In genomic region chr17:3030096-3030495, GRCh38 we compare ENCODE assay signal across 13 cellular contexts. TPM values are rescaled to one million over a fixed set of nuclear protein-coding genes. Genes with fewer than 3 reads are reported as not detected.
DNase-seq lines count a peak whose midpoint lies in the region; ATAC-seq and TF ChIP-seq lines count a peak whose summit lies in the region.
"Had no signal": no experiment of that assay in that cellular context is flagged by ENCODE, and none has a peak within 500 bp of the region (broad histone marks: within the 10 kb centered on the region; RNA-seq: fewer than 3 reads in every experiment).

No MANE protein-coding gene starts in this region.

- no peaks in the 10 kb centered on the region for H3K79me2 ChIP-seq in GM23248 (ENCODE audit: insufficient read depth)

- DNase-seq in GM23248 (peak; percentile 83), Peyer's patch (peak in 2 of 3 donors; percentile 14 to 21), esophagus squamous epithelium (lab: John Stamatoyannopoulos, UW) (no peak), gastrocnemius medialis (no peak), NCI-H1930 (lab: John Stamatoyannopoulos, UW) (no peak), tibial nerve (ENCODE audit: low spot score in 2 of 2) (no peak), superior temporal gyrus (ENCODE audit: extremely low spot score) (no peak)
- DNase-seq: activated CD4-positive, alpha-beta T cell treated with anti-CD3 and anti-CD28 coated beads, Interleukin-2, amount 10 ng/mL, durations not matched to agents 7 days and 5 days; stimulated activated CD4-positive, alpha-beta T cell treated with anti-CD3 and anti-CD28 coated beads, Interleukin-2, amount 100 ng/mL, for 48 hours had no signal

- intact Hi-C loops in esophagus squamous epithelium (cut with DNase I) (no loop called here), gastrocnemius medialis (cut with DNase I; ENCODE audit: low total_unique reads) (no loop called here)

- no peaks in the 10 kb centered on the region for H3K27me3 ChIP-seq in GM23248 (replicated peaks; ENCODE audit: insufficient read depth)
- no peaks in the 10 kb centered on the region for H3K27me3 ChIP-seq in Peyer's patch
- H3K27me3 ChIP-seq in esophagus squamous epithelium, result no peaks in the 10 kb centered on the region
- no peaks in the 10 kb centered on the region for H3K27me3 ChIP-seq in gastrocnemius medialis
- no peaks in the 10 kb centered on the region for H3K27me3 ChIP-seq in tibial nerve
- H3K27me3 ChIP-seq: dorsolateral prefrontal cortex had no signal

- H3K27ac ChIP-seq in GM23248 (no peak overlapping the region), Peyer's patch (no peak overlapping the region), esophagus squamous epithelium (peak overlapping the region; percentile 35 to 77 (median 58)), gastrocnemius medialis (peak overlapping the region in 3 of 4 donors; percentile 62 to 70 (median 66)), tibial nerve (no peak overlapping the region)
- H3K27ac ChIP-seq: dorsolateral prefrontal cortex, SK-N-MC had no signal

- TF ChIP-seq CTCF in Peyer's patch (IDR thresholded peaks at IDR 0.05), result no peak
- TF ChIP-seq CTCF in esophagus squamous epithelium (IDR thresholded peaks at IDR 0.05), result no peak
- TF ChIP-seq CTCF in gastrocnemius medialis (IDR thresholded peaks at IDR 0.05 in 4 of 5, conservative IDR thresholded peaks at IDR 0.05 in 1 of 5), result no peak
- no peak for TF ChIP-seq CTCF in tibial nerve (IDR thresholded peaks at IDR 0.05)

- no peak for TF ChIP-seq EP300 in tibial nerve (IDR thresholded peaks at IDR 0.05)

- H3K9ac ChIP-seq in GM23248, result no peak overlapping the region

- H3K36me3 ChIP-seq in GM23248 (ENCODE audit: low read depth) (no peaks in the 10 kb centered on the region), Peyer's patch (peaks cover 0 to 26% (median 0%) of the 10 kb centered on the region in 3 donors), esophagus squamous epithelium (peaks cover 0 to 38% (median 0%) of the 10 kb centered on the region in 3 donors), gastrocnemius medialis (no peaks in the 10 kb centered on the region), tibial nerve (peaks cover 0 to 10% (median 0%) of the 10 kb centered on the region in 3 donors)

- no peaks in the 10 kb centered on the region for H3K9me2 ChIP-seq in GM23248 (ENCODE audit: insufficient read depth)

- H3K4me1 ChIP-seq in GM23248 (ENCODE audit: insufficient read depth) (no peaks in the 10 kb centered on the region), Peyer's patch (no peaks in the 10 kb centered on the region), esophagus squamous epithelium (peaks cover 0 to 21% (median 7%) of the 10 kb centered on the region in 3 donors), gastrocnemius medialis (peaks cover 0 to 5% of the 10 kb centered on the region in 2 donors), tibial nerve (no peaks in the 10 kb centered on the region)

- H2AFZ ChIP-seq in GM23248, result 0 out of 2 replicates have a peak overlapping the region, but pooled peaks have one; percentile 38

- H4K20me1 ChIP-seq in GM23248 (ENCODE audit: insufficient read depth), result no peaks in the 10 kb centered on the region

- no peaks in the 10 kb centered on the region for H3K9me3 ChIP-seq in GM23248 (ENCODE audit: low read depth)
- H3K9me3 ChIP-seq in Peyer's patch, result no peaks in the 10 kb centered on the region
- H3K9me3 ChIP-seq in esophagus squamous epithelium, result no peaks in the 10 kb centered on the region
- no peaks in the 10 kb centered on the region for H3K9me3 ChIP-seq in gastrocnemius medialis
- H3K9me3 ChIP-seq in tibial nerve, result no peaks in the 10 kb centered on the region

- in situ Hi-C loops in GM23248 (cut with MboI) (loop anchor here (25.0 kb wide), 1 partner anchor 607 kb away; the partner anchor contains the start of genes CTNS and SHPK), gastrocnemius medialis (cut with MboI; ENCODE audit: low sequenced_read_pairs in 4 of 4) (no loop called here)

- TF ChIP-seq POLR2A in Peyer's patch (IDR thresholded peaks at IDR 0.05), result no peak
- TF ChIP-seq POLR2A in esophagus squamous epithelium (IDR thresholded peaks at IDR 0.05), result no peak
- no peak for TF ChIP-seq POLR2A in gastrocnemius medialis (IDR thresholded peaks at IDR 0.05)
- no peak for TF ChIP-seq POLR2A in tibial nerve (IDR thresholded peaks at IDR 0.05)

- H3K4me3 ChIP-seq in GM23248 (no peak overlapping the region), Peyer's patch (no peak overlapping the region), esophagus squamous epithelium (no peak overlapping the region), gastrocnemius medialis (no peak overlapping the region), tibial nerve (no peak overlapping the region)
- H3K4me3 ChIP-seq: dorsolateral prefrontal cortex, SK-N-MC had no signal

- 37 to 39% methylated on average over 7 of the region's 7 CpGs for WGBS in GM23248 (ENCODE audit: low coverage in 1 of 2, low lambda C conversion rate in 2 of 2, missing lambda C conversion rate in 2 of 2), 2 experiments
- WGBS in esophagus squamous epithelium, 2 donors, result 22 to 38% methylated on average over 7 of the region's 7 CpGs
- WGBS in tibial nerve, 2 donors, result 52 to 58% methylated on average over 7 of the region's 7 CpGs

- ATAC-seq in gastrocnemius medialis (peak in 1 of 2 donors; percentile 52), HG03280 (IDR thresholded peaks at IDR 0.05; ENCODE audit: unreplicated experiment) (no peak)
- ATAC-seq: natural killer cell treated with Interleukin-12 subunit alpha and Interleukin-12 subunit beta and Interleukin-15 and Interleukin-18, amount 100 ng/mL, for 72 hours had no signal

- peak overlapping the region; percentile 16 for H3K4me2 ChIP-seq in GM23248 (ENCODE audit: unreplicated experiment)

- H3F3A ChIP-seq in GM23248 (ENCODE audit: insufficient read depth), result no peaks in the 10 kb centered on the region

RNA-seq across cellular contexts. Expression of gene OR1D5, which starts 33.3 kb away (rescaled TPM):
- total RNA-seq in GM23248 (2014; rRNA removed; shearing (Covaris generic)), result not detected in 2 replicates
- polyA plus RNA-seq in GM23248 (2016; fragmentation: Nextera tagmentation; extraction: Ambion mirVana), result not detected in 2 replicates
- total RNA-seq in Peyer's patch (not detected), esophagus squamous epithelium (not detected), gastrocnemius medialis (not detected), tibial nerve (not detected)
- total RNA-seq: activated CD4-positive, alpha-beta T cell treated with anti-CD3 and anti-CD28 coated beads, Interleukin-2, amount 10 ng/mL, durations not matched to agents 7 days and 5 days; dorsolateral prefrontal cortex; natural killer cell treated with Interleukin-12 subunit alpha and Interleukin-12 subunit beta and Interleukin-15 and Interleukin-18, amount 100 ng/mL, for 72 hours had no signal

Comparison
In these comparisons a context has a peak if more than half of its experiments do, and no peak if none do; other contexts are left out.
1. DNase-seq: peak in GM23248 (single experiment) and Peyer's patch (2 of 3); none in esophagus squamous epithelium (single experiment), gastrocnemius medialis (0 of 2), NCI-H1930 (0 of 2), tibial nerve (0 of 2) and superior temporal gyrus (single experiment).
2. H3K27ac ChIP-seq: peak in esophagus squamous epithelium (4 of 4) and gastrocnemius medialis (3 of 4); none in GM23248 (single experiment), Peyer's patch (0 of 4) and tibial nerve (0 of 4).